In the genomic region with DNA sequence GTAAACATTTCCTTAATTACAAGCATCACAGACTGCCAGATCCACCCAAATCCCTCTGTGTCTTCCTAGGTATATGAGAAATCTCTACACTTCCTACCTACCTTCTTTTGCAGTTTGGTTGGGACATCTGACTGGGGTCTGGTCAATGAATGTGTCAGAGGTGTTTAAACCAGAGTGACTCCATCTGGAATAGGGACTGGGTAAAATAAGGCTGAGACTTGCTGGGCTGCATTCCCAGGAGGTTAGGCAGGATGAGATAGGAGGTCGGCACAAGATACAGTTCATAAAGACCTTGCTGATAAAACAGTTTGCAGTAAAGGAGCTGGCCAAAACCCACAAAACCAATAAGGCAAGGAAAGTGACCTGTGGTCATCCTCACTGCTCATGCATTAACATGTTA, we compare ENCODE assay signal across 24 cellular contexts.
"Had no signal": no experiment of that assay in that cellular context is flagged by ENCODE, and none has a peak within 500 bp of the region (broad histone marks: within the 10 kb centered on the region; RNA-seq: fewer than 3 reads in every experiment).

No MANE protein-coding gene starts in this region.

- H3K27ac ChIP-seq: colonic mucosa, coronary artery, dorsolateral prefrontal cortex, epithelial cell of prostate, esophagus squamous epithelium, foreskin keratinocyte, gastrocnemius medialis, gastroesophageal sphincter, heart left ventricle, heart right ventricle had no signal

- H3K36me3 ChIP-seq: colonic mucosa, esophagus squamous epithelium, gastrocnemius medialis, gastroesophageal sphincter, heart left ventricle, heart right ventricle had no signal

- H3K4me1 ChIP-seq: colonic mucosa, esophagus squamous epithelium, foreskin keratinocyte, gastrocnemius medialis, gastroesophageal sphincter, heart left ventricle, heart right ventricle had no signal

- H3K4me3 ChIP-seq: colonic mucosa, coronary artery, dorsolateral prefrontal cortex, esophagus squamous epithelium, gastrocnemius medialis, gastroesophageal sphincter, heart left ventricle, heart right ventricle had no signal

- H3K4me3 Mint-ChIP-seq: dendritic cell treated with granulocyte-macrophage colony-stimulating factor and Interleukin-4, amounts not matched to agents 40 ng/mL and 50 ng/mL, for 4 days; effector memory CD8-positive, alpha-beta T cell; endodermal cell had no signal

- H3K9me3 ChIP-seq: colonic mucosa, esophagus squamous epithelium, gastrocnemius medialis, gastroesophageal sphincter had no signal

- DNase-seq: colonic mucosa; cortex of kidney; dermis blood vessel endothelial cell; dorsolateral prefrontal cortex; effector CD4-positive, alpha-beta T cell; effector CD8-positive, alpha-beta T cell; effector memory CD4-positive, alpha-beta T cell; effector memory CD8-positive, alpha-beta T cell; endodermal cell; erythroblast; esophagus squamous epithelium; foreskin fibroblast; foreskin keratinocyte; foreskin melanocyte; gastrocnemius medialis; glutamatergic neuron; head of caudate nucleus; heart left ventricle; heart right ventricle had no signal

- H3K9me3 Mint-ChIP-seq: dendritic cell treated with granulocyte-macrophage colony-stimulating factor and Interleukin-4, amounts not matched to agents 40 ng/mL and 50 ng/mL, for 4 days; effector memory CD8-positive, alpha-beta T cell had no signal

- H3K27ac Mint-ChIP-seq: dendritic cell treated with granulocyte-macrophage colony-stimulating factor and Interleukin-4, amounts not matched to agents 40 ng/mL and 50 ng/mL, for 4 days; effector memory CD8-positive, alpha-beta T cell; endodermal cell had no signal

- H3K27me3 Mint-ChIP-seq: dendritic cell treated with granulocyte-macrophage colony-stimulating factor and Interleukin-4, amounts not matched to agents 40 ng/mL and 50 ng/mL, for 4 days had no signal

- ATAC-seq: effector memory CD8-positive, alpha-beta T cell; esophagus mucosa; foreskin keratinocyte; gastrocnemius medialis; gastroesophageal sphincter; heart left ventricle; heart right ventricle had no signal

- H3K27me3 ChIP-seq: colonic mucosa, gastrocnemius medialis had no signal
